Comparison of ENCODE assay signal across 28 cellular contexts in the genomic region with DNA sequence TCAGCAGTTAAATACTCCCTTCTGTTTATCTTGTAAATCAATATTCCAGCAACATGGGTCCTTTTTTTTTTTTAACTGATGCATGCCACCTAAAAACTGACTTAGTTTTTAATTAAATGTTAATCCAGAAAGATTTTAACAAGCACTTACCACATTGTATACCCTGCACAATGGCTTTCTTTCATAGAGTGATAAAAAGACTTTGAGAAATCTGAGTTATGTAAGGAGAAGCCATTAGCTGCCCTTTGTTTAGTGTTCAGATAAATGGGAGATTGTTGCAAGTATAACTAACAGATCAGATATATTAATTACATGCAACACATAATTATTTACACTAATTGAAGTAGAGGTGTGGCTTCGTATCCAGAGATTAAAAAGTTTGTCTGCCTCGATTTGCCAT. TPM values are rescaled to one million over a fixed set of nuclear protein-coding genes. Genes with fewer than 3 reads are reported as not detected.
DNase-seq lines count a peak whose midpoint lies in the region; ATAC-seq, FAIRE-seq and TF ChIP-seq lines count a peak whose summit lies in the region.
"Had no signal": no experiment of that assay in that cellular context is flagged by ENCODE, and none has a peak within 500 bp of the region (broad histone marks: within the 10 kb centered on the region; RNA-seq: fewer than 3 reads in every experiment).

No MANE protein-coding gene starts in this region.

- no peak overlapping the region for H3K9ac ChIP-seq in mammary epithelial cell (ENCODE audit: insufficient read depth, low read length)
- H3K9ac ChIP-seq: BLaER1, KMS-11 had no signal

- no TSS peak for BruUV-seq in mammary epithelial cell (replicated peaks; lab: Mats Ljungman, UMichigan)

- in situ Hi-C loops in mammary epithelial cell (cut with MboI; ENCODE audit: low sequenced_read_pairs in 2 of 2), result no loop called here

- no peaks in the 10 kb centered on the region for H3K9me3 Mint-ChIP-seq in CD4-positive, alpha-beta T cell
- H3K9me3 Mint-ChIP-seq in activated T-helper 17 cell treated with anti-CD3 and anti-CD28 coated beads, Interleukin-2, amount 50 U/mL, for 72 hours, result no peaks in the 10 kb centered on the region
- H3K9me3 Mint-ChIP-seq: CD4-positive, alpha-beta memory T cell; IgD-negative memory B cell had no signal

- peak; percentile 52 for FAIRE-seq in frontal cortex (lab: Jason Lieb, UNC)
- FAIRE-seq: GM12891 had no signal

- 100% methylated on average over 2 of the region's 2 CpGs for WGBS in mammary epithelial cell (ENCODE audit: low coverage, missing lambda C conversion rate)

- intact Hi-C loops in CD4-positive, alpha-beta T cell (cut with DNase I, micrococcal nuclease), result loop anchor here in 1 of 2 experiments (10.0 kb wide), 1 partner anchor 662 kb away; a partner anchor contains a TSS
- intact Hi-C loops in mammary epithelial cell (cut with micrococcal nuclease), result no loop called here

- no peak for TF ChIP-seq CTCF in CD4-positive, alpha-beta T cell (IDR thresholded peaks at IDR 0.05)
- no peak for TF ChIP-seq CTCF in mammary epithelial cell (conservative IDR thresholded peaks at IDR 0.05 in 1 of 2, IDR thresholded peaks at IDR 0.05 in 1 of 2; ENCODE audit: extremely low read depth in 1 of 2, insufficient read depth in 1 of 2, low read depth in 1 of 2, low read length in 2 of 2)

- no peak overlapping the region for H2AFZ ChIP-seq in mammary epithelial cell (ENCODE audit: low read depth, low read length)

- no peaks in the 10 kb centered on the region for H3K27me3 Mint-ChIP-seq in CD4-positive, alpha-beta T cell
- no peaks in the 10 kb centered on the region for H3K27me3 Mint-ChIP-seq in activated T-helper 17 cell treated with anti-CD3 and anti-CD28 coated beads, Interleukin-2, amount 50 U/mL, for 72 hours
- H3K27me3 Mint-ChIP-seq: CD4-positive, alpha-beta memory T cell; IgD-negative memory B cell had no signal

- dilution Hi-C loops in mammary epithelial cell (cut with HindIII; ENCODE audit: low sequenced_read_pairs), result no loop called here

- no peak overlapping the region for H3K27ac ChIP-seq in CD4-positive, alpha-beta T cell (ENCODE audit: low read depth, low read length)
- no peak overlapping the region for H3K27ac ChIP-seq in mammary epithelial cell (ENCODE audit: insufficient read depth, low read depth, low read length)
- H3K27ac ChIP-seq: BLaER1, HL-60, KMS-11, RWPE1 had no signal

- H3K36me3 Mint-ChIP-seq in CD4-positive, alpha-beta T cell (ENCODE audit: low read depth), result peaks cover 40% of the 10 kb centered on the region
- peaks cover 13% of the 10 kb centered on the region for H3K36me3 Mint-ChIP-seq in activated T-helper 17 cell treated with anti-CD3 and anti-CD28 coated beads, Interleukin-2, amount 50 U/mL, for 72 hours (ENCODE audit: low read depth)

- peaks cover 27% of the 10 kb centered on the region for H3K4me1 Mint-ChIP-seq in CD4-positive, alpha-beta T cell (ENCODE audit: low read depth)
- H3K4me1 Mint-ChIP-seq in activated T-helper 17 cell treated with anti-CD3 and anti-CD28 coated beads, Interleukin-2, amount 50 U/mL, for 72 hours, result peaks cover 19% of the 10 kb centered on the region

- no peak overlapping the region for H3K4me3 ChIP-seq in mammary epithelial cell (replicated peaks in 1 of 3; ENCODE audit: insufficient read depth in 1 of 3, low read depth in 2 of 3, low read length in 3 of 3)
- H3K4me3 ChIP-seq: BLaER1 had no signal

- no peak for DNase-seq in CD4-positive, alpha-beta T cell
- no peak for DNase-seq in frontal cortex (ENCODE audit: low spot score in 2 of 2)
- peak; percentile 87 for DNase-seq in pons (ENCODE audit: low spot score)
- DNase-seq in AG08396 (ENCODE audit: low spot score), result no peak
- no peak for DNase-seq in mammary epithelial cell
- DNase-seq: Caco-2; CD4-positive, alpha-beta memory T cell; DMS 273 treated with DMSO at 0.1 percent for 48 hours; DMS79; EL; GDM1; GOT3; HCEC 1CT; MM.1S; NCI-H1694; NCI-H2029 treated with DMSO at 0.1 percent for 48 hours; NCI-H446 treated with DMSO at 0.1 percent for 48 hours; NCI-H526; SHP77 had no signal

- peak overlapping the region; percentile 3 for H3K27ac Mint-ChIP-seq in CD4-positive, alpha-beta T cell
- peak overlapping the region; percentile 74 for H3K27ac Mint-ChIP-seq in activated T-helper 17 cell treated with anti-CD3 and anti-CD28 coated beads, Interleukin-2, amount 50 U/mL, for 72 hours

- POLR2A ChIA-PET in CD4-positive, alpha-beta T cell (lab: Charles Lee), result no interaction called here

- no peaks in the 10 kb centered on the region for H3K9me3 ChIP-seq in CD4-positive, alpha-beta T cell (ENCODE audit: control insufficient read depth, low read length)
- peaks cover 3% of the 10 kb centered on the region for H3K9me3 ChIP-seq in mammary epithelial cell (replicated peaks; ENCODE audit: insufficient read depth, low read length)
- H3K9me3 ChIP-seq: BLaER1, Caco-2 had no signal

- CTCF ChIA-PET in CD4-positive, alpha-beta T cell (lab: Charles Lee), result no interaction called here
- CTCF ChIA-PET in mammary epithelial cell (lab: Charles Lee; ENCODE audit: low non-redundant PET), result no interaction called here

- no peak for ATAC-seq in CD4-positive, alpha-beta T cell (ENCODE audit: poor library complexity)
- no peak for ATAC-seq in activated T-helper 17 cell treated with anti-CD3 and anti-CD28 coated beads, Interleukin-2, amount 50 U/mL, for 72 hours (replicated peaks)
- ATAC-seq in HG02763 (IDR thresholded peaks at IDR 0.05; ENCODE audit: unreplicated experiment) (no peak), HG03139 (IDR thresholded peaks at IDR 0.05; ENCODE audit: unreplicated experiment) (no peak)

- no peaks in the 10 kb centered on the region for H3K36me3 ChIP-seq in mammary epithelial cell (ENCODE audit: insufficient read depth, low read length)

- peaks cover 6% of the 10 kb centered on the region for H3K4me1 ChIP-seq in mammary epithelial cell (ENCODE audit: insufficient read depth, low read length)
- H3K4me1 ChIP-seq: Caco-2 had no signal

- no peak overlapping the region for H3K4me2 ChIP-seq in mammary epithelial cell (ENCODE audit: insufficient read depth, low read depth, low read length)
- H3K4me2 ChIP-seq: BLaER1, KMS-11 had no signal

- no peaks in the 10 kb centered on the region for H4K20me1 ChIP-seq in mammary epithelial cell (ENCODE audit: insufficient read depth, low read length)
- H4K20me1 ChIP-seq: BLaER1 had no signal

- H3K4me3 Mint-ChIP-seq in CD4-positive, alpha-beta T cell, result no peak overlapping the region
- H3K4me3 Mint-ChIP-seq in activated T-helper 17 cell treated with anti-CD3 and anti-CD28 coated beads, Interleukin-2, amount 50 U/mL, for 72 hours, result no peak overlapping the region
- H3K4me3 Mint-ChIP-seq: CD4-positive, alpha-beta memory T cell; IgD-negative memory B cell had no signal

- no peaks in the 10 kb centered on the region for H3K27me3 ChIP-seq in CD4-positive, alpha-beta T cell (ENCODE audit: control insufficient read depth, insufficient read depth, low read length)
- no peaks in the 10 kb centered on the region for H3K27me3 ChIP-seq in mammary epithelial cell (ENCODE audit: insufficient read depth, low read length)
- H3K27me3 ChIP-seq: BLaER1 had no signal

- H3K79me2 ChIP-seq in mammary epithelial cell (ENCODE audit: insufficient read depth, low read length), result no peaks in the 10 kb centered on the region

RNA-seq across cellular contexts. Expression of a gene that starts 22.7 kb away (rescaled TPM):
- 100 to 1,000 TPM; 107 to 113 TPM for total RNA-seq in CD4-positive, alpha-beta T cell
- total RNA-seq in activated T-helper 17 cell treated with anti-CD3 and anti-CD28 coated beads, Interleukin-2, amount 50 U/mL, for 72 hours, result 10 to 100 TPM; 20.3 to 79.3 TPM
- 0.41 TPM for total RNA-seq in frontal cortex
- total RNA-seq in mammary epithelial cell, result 1 to 10 TPM; 2.7 to 3.4 TPM
- polyA plus RNA-seq in mammary epithelial cell, result 0.60 TPM
- 2.3 TPM for polyA minus RNA-seq in mammary epithelial cell

Comparison
In these comparisons a context has a peak if more than half of its experiments do, and no peak if none do; other contexts are left out.
1. RNA of a gene that starts 22.7 kb away (total RNA-seq): 107 to 113 TPM in CD4-positive, alpha-beta T cell and 20.3 to 79.3 TPM in activated T-helper 17 cell treated with anti-CD3 and anti-CD28 coated beads, Interleukin-2, amount 50 U/mL, for 72 hours; 2.7 to 3.4 TPM in mammary epithelial cell and 0.41 TPM in frontal cortex (single experiment); every median in the first group is over 4 times any median in the second.